Comparison of ENCODE assay signal across 1 cellular context in genomic region chr19:2774953-2775555, GRCh38.
TF ChIP-seq lines count a peak whose summit lies in the region.

No MANE protein-coding gene starts in this region.

TF ChIP-seq in H1, 55 proteins besides CTCF, POLR2A, EP300 and RAD21:
- TF ChIP-seq SUZ12 (IDR thresholded peaks at IDR 0.05; ENCODE audit: low read length) = no peak
- no peak for TF ChIP-seq YY1 (IDR thresholded peaks at IDR 0.05; ENCODE audit: low read depth, low read length)
- no peak for TF ChIP-seq SRF (IDR thresholded peaks at IDR 0.05; ENCODE audit: low read depth, low read length)
- no peak for TF ChIP-seq SIN3A (conservative IDR thresholded peaks at IDR 0.05 in 1 of 2, IDR thresholded peaks at IDR 0.05 in 1 of 2; ENCODE audit: low read depth in 1 of 2, low read length in 2 of 2)
- no peak for TF ChIP-seq CHD2 (IDR thresholded peaks at IDR 0.05; ENCODE audit: low read length)
- TF ChIP-seq KDM4A (IDR thresholded peaks at IDR 0.05; ENCODE audit: low read depth, low read length, severe bottlenecking) = no peak
- no peak for TF ChIP-seq ATF2 (IDR thresholded peaks at IDR 0.05; ENCODE audit: low read length)
- TF ChIP-seq MAX (IDR thresholded peaks at IDR 0.05) = no peak
- TF ChIP-seq ATF3 (IDR thresholded peaks at IDR 0.05; ENCODE audit: insufficient read depth, low read depth, low read length) = no peak
- no peak for TF ChIP-seq SP4 (IDR thresholded peaks at IDR 0.05; ENCODE audit: low read length)
- TF ChIP-seq TCF12 (IDR thresholded peaks at IDR 0.05; ENCODE audit: low read depth, low read length) = no peak
- TF ChIP-seq CBX8 (IDR thresholded peaks at IDR 0.05; ENCODE audit: borderline replicate concordance, low read depth, low read length) = no peak
- no peak for TF ChIP-seq GTF2F1 (IDR thresholded peaks at IDR 0.05; ENCODE audit: borderline replicate concordance, low read depth, low read length)
- TF ChIP-seq BCL11A (IDR thresholded peaks at IDR 0.05; ENCODE audit: low read depth in 2 of 2, low read length in 2 of 2) = no peak
- TF ChIP-seq HDAC2 (IDR thresholded peaks at IDR 0.05; ENCODE audit: borderline replicate concordance in 1 of 2, low read depth in 2 of 2, low read length in 2 of 2) = no peak
- TF ChIP-seq SP2 (IDR thresholded peaks at IDR 0.05; ENCODE audit: low read length) = no peak
- no peak for TF ChIP-seq CHD7 (IDR thresholded peaks at IDR 0.05; ENCODE audit: insufficient replicate concordance, low read length)
- TF ChIP-seq GABPA (IDR thresholded peaks at IDR 0.05; ENCODE audit: borderline replicate concordance, insufficient read depth, low read length) = no peak
